ENCODE assay signal across 8 cellular contexts in the genomic region with DNA sequence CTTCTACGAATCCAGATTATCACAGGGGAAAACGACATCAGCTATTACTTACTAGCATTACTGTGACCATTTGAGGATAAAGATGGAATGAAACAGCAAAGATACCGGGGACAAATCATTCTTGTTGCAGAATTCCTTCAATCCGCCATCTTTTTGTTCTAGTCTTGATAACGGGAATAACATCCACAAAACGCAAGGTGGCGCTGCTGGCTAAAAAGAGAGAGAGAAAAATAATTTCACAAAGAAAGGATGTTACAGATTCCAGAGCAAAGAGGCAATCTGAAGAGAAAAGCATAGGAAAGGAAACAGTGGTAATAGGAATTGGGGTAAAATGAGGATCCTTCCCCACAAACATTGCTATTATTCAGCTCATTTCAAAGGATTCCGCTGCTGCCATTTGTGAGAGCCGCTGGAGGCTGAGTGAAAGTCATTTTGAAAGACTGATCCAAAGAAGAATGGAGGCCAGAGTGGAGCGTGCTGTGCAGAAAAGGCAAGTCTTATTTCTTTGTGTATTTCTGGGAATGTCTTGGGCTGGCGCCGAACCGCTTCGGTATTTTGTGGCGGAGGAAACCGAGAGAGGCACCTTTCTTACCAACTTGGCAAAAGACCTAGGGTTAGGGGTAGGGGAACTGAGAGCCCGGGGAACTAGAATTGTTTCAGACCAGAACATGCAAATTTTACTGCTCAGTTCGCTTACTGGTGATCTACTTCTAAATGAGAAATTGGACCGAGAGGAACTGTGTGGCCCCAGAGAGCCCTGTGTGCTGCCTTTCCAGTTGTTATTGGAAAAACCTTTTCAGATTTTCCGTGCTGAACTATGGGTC.
A peak's percentile ranks its signal among the peaks of the same experiment; 100 is the strongest.
DNase-seq lines count a peak whose midpoint lies in the region; ATAC-seq and TF ChIP-seq lines count a peak whose summit lies in the region.

A gene (plus strand): TSS at position 264 of the 824 bp plus-strand sequence. CDS start 192 bp downstream, at position 456.

- CTCF ChIA-PET in GM10248 (lab: Yijun Ruan, JAX), result no interaction called here

- H3K36me3 ChIP-seq in RWPE2 (ENCODE audit: low read depth), result no peaks in the 10 kb centered on the region

- ATAC-seq in RWPE2 (ENCODE audit: low read depth), result no peak

- H3K9me3 ChIP-seq in RWPE2 (ENCODE audit: severe bottlenecking), result peaks cover 22% of the 10 kb centered on the region

- in situ Hi-C loops in ACHN (cut with HindIII; ENCODE audit: low pct_ligation_motif_present, low pct_unique_long_range_greater_than_20kb, low sequenced_read_pairs), result no loop called here

- peaks cover 60% of the 10 kb centered on the region for H3K27me3 ChIP-seq in RWPE2 (ENCODE audit: insufficient read depth, poor library complexity, severe bottlenecking)

- H3K4me3 ChIP-seq in RWPE2 (ENCODE audit: severe bottlenecking) (no peak within 1 kb of the TSS), foreskin fibroblast (ENCODE audit: low read depth in 1 of 2, low read length in 2 of 2) (peak within 1 kb of the TSS in 1 of 2 donors; percentile 26)

- POLR2A ChIA-PET in GM10248 (lab: Yijun Ruan, JAX), result no interaction called here

- H3K4me1 ChIP-seq in RWPE2 (ENCODE audit: insufficient read depth, poor library complexity, severe bottlenecking), result no peaks in the 10 kb centered on the region

- no peak within 1 kb of the TSS for H3K27ac ChIP-seq in RWPE2 (ENCODE audit: poor library complexity, severe bottlenecking)

- TF ChIP-seq CTCF in GM10248 (IDR thresholded peaks at IDR 0.05; ENCODE audit: control extremely low read depth, extremely low read depth, low read depth, missing control alignments) (peak; percentile 12), RWPE2 (IDR thresholded peaks at IDR 0.05; ENCODE audit: poor library complexity, severe bottlenecking) (peak; percentile 65), foreskin fibroblast (IDR thresholded peaks at IDR 0.05; ENCODE audit: low read depth, low read length) (peak; percentile 43)

- DNase-seq in ACHN, result peak; percentile 44
- DNase-seq in GM10248 (ENCODE audit: extremely low spot score), result no peak
- no peak for DNase-seq in RWPE2 (ENCODE audit: low spot score)
- DNase-seq in foreskin fibroblast, result peak; percentile 1 to 15
- peak; percentile 67 for DNase-seq in superior temporal gyrus (ENCODE audit: extremely low spot score)
- DNase-seq in C1 segment of cervical spinal cord (lab: John Stamatoyannopoulos, UW), result no peak
- no peak for DNase-seq in GF-D8 (lab: John Stamatoyannopoulos, UW)
- no peak for DNase-seq in GOT3 (lab: John Stamatoyannopoulos, UW)

Comparison
In these comparisons a context has a peak if more than half of its experiments do, and no peak if none do; other contexts are left out.
1. DNase-seq: peak in ACHN (single experiment), foreskin fibroblast (2 of 2) and superior temporal gyrus (single experiment); none in GM10248 (single experiment), RWPE2 (single experiment), C1 segment of cervical spinal cord (0 of 14), GF-D8 (single experiment) and GOT3 (single experiment).
2. CTCF ChIP-seq: peak in every context shown above with its lines; median percentile 65 in RWPE2; 43 in foreskin fibroblast; 12 in GM10248.